Comparison of ENCODE assay signal across 9 cellular contexts in the genomic region with DNA sequence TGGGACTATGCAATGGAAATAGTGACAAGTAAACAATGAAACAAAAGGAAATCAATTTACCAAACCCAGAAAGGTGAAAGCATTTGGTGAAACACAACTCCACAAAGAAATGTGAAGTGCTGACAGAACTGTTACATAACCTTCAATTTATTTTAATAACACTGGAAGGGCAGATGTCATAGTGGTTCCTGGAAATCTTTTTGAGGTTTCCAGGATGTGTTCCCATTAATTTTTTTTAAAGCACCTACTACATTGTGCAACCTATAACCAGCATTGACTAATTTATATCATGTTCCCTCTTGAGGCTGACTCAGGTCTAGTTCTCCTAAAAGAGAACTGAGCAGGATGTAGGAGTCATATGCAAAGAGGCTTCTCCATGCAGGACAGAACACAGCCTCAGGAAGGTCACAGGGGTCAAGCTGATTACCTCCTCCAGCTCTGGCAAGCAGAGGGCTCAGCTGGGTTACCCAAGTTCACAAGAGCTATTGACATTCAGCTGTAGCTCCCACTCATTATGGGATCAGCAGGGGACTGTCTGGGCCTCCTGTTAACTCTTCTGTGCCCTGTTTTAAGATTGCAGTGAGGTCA.
DNase-seq lines count a peak whose midpoint lies in the region; ATAC-seq and TF ChIP-seq lines count a peak whose summit lies in the region.
"Had no signal": no experiment of that assay in that cellular context is flagged by ENCODE, and none has a peak within 500 bp of the region (broad histone marks: within the 10 kb centered on the region; RNA-seq: fewer than 3 reads in every experiment).

No MANE protein-coding gene starts in this region.

- TF ChIP-seq CTCF in body of pancreas (IDR thresholded peaks at IDR 0.05) (no peak), lung (IDR thresholded peaks at IDR 0.05; ENCODE audit: control extremely low read depth, extremely low read depth) (no peak)

- H3K9me3 Mint-ChIP-seq in T-helper 2 cell treated with Interferon-gamma antibody and Interleukin-4, amounts not matched to agents 5 μg/mL and 100 μg/mL, for 36 hours, result no peaks in the 10 kb centered on the region
- H3K9me3 Mint-ChIP-seq: activated B cell treated with CpG ODN at 0.5 μM for 24 hours had no signal

- intact Hi-C loops in body of pancreas (cut with DNase I), result no loop called here

- H3K4me3 Mint-ChIP-seq in T-helper 2 cell treated with Interferon-gamma antibody and Interleukin-4, amounts not matched to agents 5 μg/mL and 100 μg/mL, for 36 hours, result no peak overlapping the region
- H3K4me3 Mint-ChIP-seq: activated B cell treated with CpG ODN at 0.5 μM for 24 hours had no signal

- H3K36me3 ChIP-seq in body of pancreas (replicated peaks in 1 of 2; ENCODE audit: insufficient read depth in 1 of 2, low read depth in 2 of 2) (no peaks in the 10 kb centered on the region), lung (ENCODE audit: control insufficient read depth in 2 of 2, insufficient read depth in 2 of 2, low read length in 2 of 2) (no peaks in the 10 kb centered on the region)

- no peaks in the 10 kb centered on the region for H3K27me3 Mint-ChIP-seq in T-helper 2 cell treated with Interferon-gamma antibody and Interleukin-4, amounts not matched to agents 5 μg/mL and 100 μg/mL, for 36 hours (ENCODE audit: low read depth)
- H3K27me3 Mint-ChIP-seq: activated B cell treated with CpG ODN at 0.5 μM for 24 hours had no signal

- DNase-seq in EL (peak; percentile 64), LHCN-M2 (ENCODE audit: low read depth) (peak; percentile 96), body of pancreas (peak in 3 of 4 donors; percentile 15 to 60 (median 18)), lung (ENCODE audit: low spot score) (peak; percentile 74), RKO (ENCODE audit: low spot score) (no peak), NCI-H146 treated with DMSO at 0.1 percent for 48 hours (lab: John Stamatoyannopoulos, UW; ENCODE audit: unreplicated experiment) (no peak), anterior cingulate cortex (lab: John Stamatoyannopoulos, UW) (no peak)
- no peak for DNase-seq in T-helper 2 cell treated with Interferon-gamma antibody and Interleukin-4, amounts not matched to agents 5 μg/mL and 100 μg/mL, for 36 hours (ENCODE audit: low spot score)
- DNase-seq: activated B cell treated with CpG ODN at 0.5 μM for 24 hours had no signal

- H3K27ac ChIP-seq in body of pancreas (no peak overlapping the region), lung (ENCODE audit: low read depth in 1 of 2, low read length in 1 of 2) (peak overlapping the region in 1 of 2 donors; percentile 63)

- no peak for TF ChIP-seq POLR2A in body of pancreas (IDR thresholded peaks at IDR 0.05)

- H3K9me3 ChIP-seq in body of pancreas, result no peaks in the 10 kb centered on the region
- no peaks in the 10 kb centered on the region for H3K9me3 ChIP-seq in lung (ENCODE audit: control insufficient read depth in 2 of 2, insufficient read depth in 1 of 2, low read length in 1 of 2)

- no peak overlapping the region for H3K27ac Mint-ChIP-seq in T-helper 2 cell treated with Interferon-gamma antibody and Interleukin-4, amounts not matched to agents 5 μg/mL and 100 μg/mL, for 36 hours
- H3K27ac Mint-ChIP-seq: activated B cell treated with CpG ODN at 0.5 μM for 24 hours had no signal

- H3K4me1 Mint-ChIP-seq in T-helper 2 cell treated with Interferon-gamma antibody and Interleukin-4, amounts not matched to agents 5 μg/mL and 100 μg/mL, for 36 hours (ENCODE audit: low read depth), result no peaks in the 10 kb centered on the region

- no peaks in the 10 kb centered on the region for H3K36me3 Mint-ChIP-seq in T-helper 2 cell treated with Interferon-gamma antibody and Interleukin-4, amounts not matched to agents 5 μg/mL and 100 μg/mL, for 36 hours (ENCODE audit: low read depth)

- H3K4me3 ChIP-seq in body of pancreas (no peak overlapping the region), lung (no peak overlapping the region)

- H3K4me1 ChIP-seq in body of pancreas (peaks cover 10% of the 10 kb centered on the region), lung (ENCODE audit: control insufficient read depth in 2 of 2, insufficient read depth in 2 of 2, low read length in 2 of 2) (peaks cover 0 to 12% of the 10 kb centered on the region in 2 donors)

- ATAC-seq in body of pancreas (peak; percentile 77), lung (ENCODE audit: insufficient read depth, low FRiP score) (peak; percentile 91)

- no peaks in the 10 kb centered on the region for H3K27me3 ChIP-seq in body of pancreas
- no peaks in the 10 kb centered on the region for H3K27me3 ChIP-seq in lung (ENCODE audit: control insufficient read depth, insufficient read depth)

Comparison
In these comparisons a context has a peak if more than half of its experiments do, and no peak if none do; other contexts are left out.
1. DNase-seq: peak in EL (single experiment), LHCN-M2 (single experiment), body of pancreas (3 of 4) and lung (single experiment); none in RKO (single experiment), NCI-H146 treated with DMSO at 0.1 percent for 48 hours (single experiment), T-helper 2 cell treated with Interferon-gamma antibody and Interleukin-4, amounts not matched to agents 5 μg/mL and 100 μg/mL, for 36 hours (single experiment) and anterior cingulate cortex (0 of 58).